ENCODE assay signal across 1 cellular context in genomic region chr1:92446546-92446945, GRCh38.
TF ChIP-seq lines count a peak whose summit lies in the region.

No MANE protein-coding gene starts in this region.

TF ChIP-seq in K562, 482 proteins besides CTCF, POLR2A, EP300 and RAD21 (continued from another document and continues in another):
- TF ChIP-seq ZNF592 (IDR thresholded peaks at IDR 0.05) (no peak), LCOR (CRISPR knock-in tag; IDR thresholded peaks at IDR 0.05) (no peak), ZBTB11 (CRISPR knock-in tag; IDR thresholded peaks at IDR 0.05) (peak in 1 of 3 experiments; percentile 81; a peak in 2 of 6 replicates), ZBTB9 (CRISPR knock-in tag; IDR thresholded peaks at IDR 0.05) (0 out of 2 replicates have a peak, but pooled peaks have one; percentile 85), CHAMP1 (IDR thresholded peaks at IDR 0.05) (peak; percentile 76; the same call in 1 of the 2 replicates), MLX (CRISPR knock-in tag; conservative IDR thresholded peaks at IDR 0.05) (no peak), PHF8 (IDR thresholded peaks at IDR 0.05; ENCODE audit: borderline replicate concordance, low read length) (no peak), EWSR1 (IDR thresholded peaks at IDR 0.05; ENCODE audit: borderline replicate concordance, low read depth, partially characterized antibody) (no peak), ZBTB17 (CRISPR knock-in tag; IDR thresholded peaks at IDR 0.05) (peak; percentile 43; the same call in 1 of the 2 replicates), FOXK2 (conservative IDR thresholded peaks at IDR 0.05 in 1 of 2, IDR thresholded peaks at IDR 0.05 in 1 of 2; ENCODE audit: low read depth in 2 of 2) (no peak), ATF1 (CRISPR knock-in tag; IDR thresholded peaks at IDR 0.05) (no peak), ATF1 (tag; IDR thresholded peaks at IDR 0.05) (peak; percentile 63), ELK1 (CRISPR knock-in tag; IDR thresholded peaks at IDR 0.05) (no peak), TFAM (CRISPR knock-in tag; conservative IDR thresholded peaks at IDR 0.05) (no peak), LEF1 (IDR thresholded peaks at IDR 0.05) (peak; percentile 20; the same call in 1 of the 2 replicates), ZNF644 (tag; IDR thresholded peaks at IDR 0.05; ENCODE audit: low read depth) (peak; percentile 85), CREB3L1 (IDR thresholded peaks at IDR 0.05; ENCODE audit: borderline replicate concordance, low read depth) (no peak), ZNF165 (CRISPR knock-in tag; IDR thresholded peaks at IDR 0.05; ENCODE audit: borderline replicate concordance) (no peak), SAP30 (IDR thresholded peaks at IDR 0.05; ENCODE audit: borderline replicate concordance, insufficient read depth, low read depth, low read length, poor library complexity, severe bottlenecking) (no peak), NFRKB (IDR thresholded peaks at IDR 0.05; ENCODE audit: low read depth) (no peak), ARID3A (IDR thresholded peaks at IDR 0.05; ENCODE audit: borderline replicate concordance, low read depth, low read length) (peak; percentile 59; the same call in 1 of the 2 replicates), PKNOX1 (IDR thresholded peaks at IDR 0.05) (no peak), MYNN (IDR thresholded peaks at IDR 0.05) (peak; percentile 44; the same call in 1 of the 2 replicates), MYNN (CRISPR knock-in tag; IDR thresholded peaks at IDR 0.05) (no peak), POLR2AphosphoS2 (IDR thresholded peaks at IDR 0.05; ENCODE audit: low read length) (no peak), ZBTB2 (IDR thresholded peaks at IDR 0.05) (no peak), GTF2B (IDR thresholded peaks at IDR 0.05; ENCODE audit: extremely low read depth, insufficient read length) (no peak), NR2F6 (CRISPR knock-in tag; IDR thresholded peaks at IDR 0.05) (no peak), FOXK1 (CRISPR knock-in tag; IDR thresholded peaks at IDR 0.05; ENCODE audit: borderline replicate concordance) (no peak)
